9 cellular contexts compared by ENCODE assay signal in the genomic region with DNA sequence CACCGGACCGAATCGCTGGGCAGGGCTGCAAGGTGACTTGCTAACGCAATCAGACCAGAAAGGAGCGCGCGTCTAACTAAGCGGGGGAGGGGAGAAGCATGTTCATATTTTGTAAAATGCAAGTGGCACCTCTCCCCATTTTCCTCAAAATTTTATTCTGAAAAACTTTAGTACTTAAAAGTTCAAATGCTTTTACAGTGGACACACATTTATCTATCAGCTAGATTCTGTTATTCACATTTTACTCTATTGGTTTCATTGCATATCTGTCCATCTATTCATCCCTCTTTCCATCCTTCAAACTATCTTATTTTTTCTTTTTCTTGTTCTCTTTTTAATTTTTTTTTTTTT. TPM values are rescaled to one million over a fixed set of nuclear protein-coding genes. Genes with fewer than 3 reads are reported as not detected.
DNase-seq lines count a peak whose midpoint lies in the region; ATAC-seq and TF ChIP-seq lines count a peak whose summit lies in the region.
"Had no signal": no experiment of that assay in that cellular context is flagged by ENCODE, and none has a peak within 500 bp of the region (broad histone marks: within the 10 kb centered on the region; RNA-seq: fewer than 3 reads in every experiment).

No MANE protein-coding gene starts in this region.

- H3K27ac ChIP-seq in muscle layer of colon (ENCODE audit: low read depth, low read length) = peak overlapping the region; percentile 7

- H3K9me3 ChIP-seq in muscle layer of colon (ENCODE audit: low read length) = no peaks in the 10 kb centered on the region

- H3K36me3 ChIP-seq in muscle layer of colon (ENCODE audit: insufficient read depth, low read length) = no peaks in the 10 kb centered on the region

- no peaks in the 10 kb centered on the region for H3K9me3 Mint-ChIP-seq in stimulated activated naive CD8-positive, alpha-beta T cell treated with anti-CD3 and anti-CD28 coated beads, Interleukin-15, Interleukin-2, amounts not matched to agents 100 ng/mL and 50 ng/mL, for 24 hours
- H3K9me3 Mint-ChIP-seq in activated CD4-positive, alpha-beta memory T cell treated with anti-CD3 and anti-CD28 coated beads for 36 hours = no peaks in the 10 kb centered on the region

- POLR2A ChIA-PET in activated CD4-positive, alpha-beta memory T cell treated with anti-CD3 and anti-CD28 coated beads for 36 hours (lab: Charles Lee) = no interaction called here

- H3K9ac ChIP-seq in muscle layer of colon (ENCODE audit: low read length) = no peak overlapping the region

- H3K4me1 Mint-ChIP-seq in stimulated activated naive CD8-positive, alpha-beta T cell treated with anti-CD3 and anti-CD28 coated beads, Interleukin-15, Interleukin-2, amounts not matched to agents 100 ng/mL and 50 ng/mL, for 24 hours (ENCODE audit: low read depth) = peaks cover 13% of the 10 kb centered on the region
- peaks cover 3% of the 10 kb centered on the region for H3K4me1 Mint-ChIP-seq in activated CD4-positive, alpha-beta memory T cell treated with anti-CD3 and anti-CD28 coated beads for 36 hours (ENCODE audit: low read depth)

- peaks cover 0 to 5% of the 10 kb centered on the region in 2 donors for H3K27me3 ChIP-seq in muscle layer of colon (ENCODE audit: control insufficient read depth in 1 of 2, insufficient read depth in 2 of 2, low read length in 2 of 2)

- H3K4me1 ChIP-seq in muscle layer of colon (ENCODE audit: insufficient read depth, low read length) = no peaks in the 10 kb centered on the region

- H3K36me3 Mint-ChIP-seq in stimulated activated naive CD8-positive, alpha-beta T cell treated with anti-CD3 and anti-CD28 coated beads, Interleukin-15, Interleukin-2, amounts not matched to agents 100 ng/mL and 50 ng/mL, for 24 hours (ENCODE audit: low read depth) = no peaks in the 10 kb centered on the region
- H3K36me3 Mint-ChIP-seq in activated CD4-positive, alpha-beta memory T cell treated with anti-CD3 and anti-CD28 coated beads for 36 hours = no peaks in the 10 kb centered on the region
- H3K36me3 Mint-ChIP-seq: CD4-positive, CD25-positive, alpha-beta regulatory T cell had no signal

- H3K4me3 Mint-ChIP-seq in stimulated activated naive CD8-positive, alpha-beta T cell treated with anti-CD3 and anti-CD28 coated beads, Interleukin-15, Interleukin-2, amounts not matched to agents 100 ng/mL and 50 ng/mL, for 24 hours = peak overlapping the region; percentile 58
- no peak overlapping the region for H3K4me3 Mint-ChIP-seq in activated CD4-positive, alpha-beta memory T cell treated with anti-CD3 and anti-CD28 coated beads for 36 hours

- intact Hi-C loops in activated CD4-positive, alpha-beta memory T cell treated with anti-CD3 and anti-CD28 coated beads for 36 hours (cut with micrococcal nuclease) = loop anchor here (1.0 to 5.0 kb wide), 4 partner anchors 46 to 354 kb away; partner anchors contain the start of gene KLHL25
- intact Hi-C loops in left colon (cut with DNase I, micrococcal nuclease) = no loop called here

- H3K4me3 ChIP-seq in astrocyte of the cerebellum (ENCODE audit: low read depth, low read length) (peak overlapping the region; percentile 32), muscle layer of colon (ENCODE audit: low read depth in 1 of 2, low read length in 2 of 2) (peak overlapping the region; percentile 23 to 47)

- no peak for DNase-seq in stimulated activated naive CD8-positive, alpha-beta T cell treated with anti-CD3 and anti-CD28 coated beads, Interleukin-15, Interleukin-2, amounts not matched to agents 100 U/mL and 50 U/mL, for 24 hours
- DNase-seq in astrocyte of the cerebellum (ENCODE audit: low read depth) (no peak), A172 (ENCODE audit: low spot score) (no peak), left colon (no peak)
- DNase-seq in activated CD4-positive, alpha-beta memory T cell treated with anti-CD3 and anti-CD28 coated beads for 36 hours = no peak

- CTCF ChIA-PET in activated CD4-positive, alpha-beta memory T cell treated with anti-CD3 and anti-CD28 coated beads for 36 hours (lab: Charles Lee) = interaction anchor here (0.5 to 6.6 kb wide), 26 partner anchors 8 to 545 kb away, joined by 3 to 92 read pairs (median 5); no protein-coding TSS in a partner anchor

- in situ Hi-C loops in astrocyte of the cerebellum (cut with HindIII; ENCODE audit: low sequenced_read_pairs) = no loop called here

- TF ChIP-seq CTCF in astrocyte of the cerebellum (IDR thresholded peaks at IDR 0.05; ENCODE audit: low read depth, low read length, missing control alignments) = no peak

- no peak overlapping the region for H3K27ac Mint-ChIP-seq in stimulated activated naive CD8-positive, alpha-beta T cell treated with anti-CD3 and anti-CD28 coated beads, Interleukin-15, Interleukin-2, amounts not matched to agents 100 ng/mL and 50 ng/mL, for 24 hours
- H3K27ac Mint-ChIP-seq in activated CD4-positive, alpha-beta memory T cell treated with anti-CD3 and anti-CD28 coated beads for 36 hours = no peak overlapping the region

- ATAC-seq in stimulated activated naive CD8-positive, alpha-beta T cell treated with anti-CD3 and anti-CD28 coated beads, Interleukin-15, Interleukin-2, amounts not matched to agents 100 U/mL and 50 U/mL, for 24 hours = no peak
- no peak for ATAC-seq in HG03196 (IDR thresholded peaks at IDR 0.05; ENCODE audit: unreplicated experiment)
- ATAC-seq in left colon = no peak

- peaks cover 15% of the 10 kb centered on the region for H3K27me3 Mint-ChIP-seq in stimulated activated naive CD8-positive, alpha-beta T cell treated with anti-CD3 and anti-CD28 coated beads, Interleukin-15, Interleukin-2, amounts not matched to agents 100 ng/mL and 50 ng/mL, for 24 hours
- H3K27me3 Mint-ChIP-seq in activated CD4-positive, alpha-beta memory T cell treated with anti-CD3 and anti-CD28 coated beads for 36 hours = peaks cover 5% of the 10 kb centered on the region

RNA-seq across cellular contexts. Expression of gene KLHL25, which starts 46.1 kb away (rescaled TPM):
- total RNA-seq in A172 (2014; rRNA removed; shearing (Covaris generic)) = 6.4 and 14.9 TPM in 2 replicates
- 1 to 10 TPM; 5.3 to 5.7 TPM for total RNA-seq in activated CD4-positive, alpha-beta memory T cell treated with anti-CD3 and anti-CD28 coated beads for 36 hours
- total RNA-seq in left colon = 1 to 10 TPM; 6.0 to 6.8 TPM
